ENCODE assay signal across 17 cellular contexts in genomic region chr17:858941-859452, GRCh38.
DNase-seq lines count a peak whose midpoint lies in the region; ATAC-seq, FAIRE-seq and TF ChIP-seq lines count a peak whose summit lies in the region.
"Had no signal": no experiment of that assay in that cellular context is flagged by ENCODE, and none has a peak within 500 bp of the region (broad histone marks: within the 10 kb centered on the region; RNA-seq: fewer than 3 reads in every experiment).

No MANE protein-coding gene starts in this region.

- peak overlapping the region; percentile 53 for H3K4me2 ChIP-seq in endothelial cell of umbilical vein (ENCODE audit: insufficient read depth, low read length)

- H3K9me3 ChIP-seq in Peyer's patch (no peaks in the 10 kb centered on the region), endothelial cell of umbilical vein (replicated peaks; ENCODE audit: control insufficient read depth, insufficient read depth, low read length) (no peaks in the 10 kb centered on the region), mucosa of rectum (ENCODE audit: control insufficient read depth in 2 of 2, low read length in 2 of 2) (no peaks in the 10 kb centered on the region), stomach smooth muscle (ENCODE audit: control insufficient read depth in 2 of 2, low read length in 2 of 2) (no peaks in the 10 kb centered on the region)

- no TSS peak for BruUV-seq in endothelial cell of umbilical vein (replicated peaks; lab: Mats Ljungman, UMichigan)

- H4K20me1 ChIP-seq in endothelial cell of umbilical vein (replicated peaks; ENCODE audit: control insufficient read depth, extremely low read depth, insufficient read depth, low read length) = no peaks in the 10 kb centered on the region

- H3K27ac ChIP-seq in Peyer's patch (peak overlapping the region; percentile 25 to 83 (median 50)), endothelial cell of umbilical vein (ENCODE audit: insufficient read depth, low read depth, low read length) (peak overlapping the region; percentile 79), mucosa of rectum (ENCODE audit: low read depth in 2 of 2, low read length in 2 of 2) (peak overlapping the region; percentile 70 to 80), stomach smooth muscle (ENCODE audit: low read length) (peak overlapping the region; percentile 75)

- no peak for TF ChIP-seq POLR2A in Peyer's patch (IDR thresholded peaks at IDR 0.05)
- no peak for TF ChIP-seq POLR2A in endothelial cell of umbilical vein (IDR thresholded peaks at IDR 0.05; ENCODE audit: low read depth, low read length)

- H3K79me2 ChIP-seq in endothelial cell of umbilical vein (ENCODE audit: control insufficient read depth, insufficient read depth, low read length) = peaks cover 2% of the 10 kb centered on the region

- no peaks in the 10 kb centered on the region for H3K9me1 ChIP-seq in endothelial cell of umbilical vein (replicated peaks; ENCODE audit: control insufficient read depth, extremely low read depth, insufficient read depth, low read length)

- no peaks in the 10 kb centered on the region for H3K36me3 ChIP-seq in Peyer's patch
- peaks cover 0 to 3% of the 10 kb centered on the region in 2 experiments for H3K36me3 ChIP-seq in endothelial cell of umbilical vein (ENCODE audit: control insufficient read depth in 2 of 2, extremely low read depth in 1 of 2, insufficient read depth in 2 of 2, low read length in 2 of 2)
- no peaks in the 10 kb centered on the region for H3K36me3 ChIP-seq in mucosa of rectum (ENCODE audit: control insufficient read depth in 2 of 2, insufficient read depth in 2 of 2, low read length in 2 of 2)
- peaks cover 0 to 4% of the 10 kb centered on the region in 2 donors for H3K36me3 ChIP-seq in stomach smooth muscle (ENCODE audit: control insufficient read depth in 2 of 2, insufficient read depth in 2 of 2, low read length in 2 of 2)

- no peaks in the 10 kb centered on the region for H3K27me3 ChIP-seq in Peyer's patch
- no peaks in the 10 kb centered on the region for H3K27me3 ChIP-seq in endothelial cell of umbilical vein (ENCODE audit: control insufficient read depth in 2 of 2, insufficient read depth in 2 of 2, low read length in 2 of 2)
- H3K27me3 ChIP-seq in mucosa of rectum (ENCODE audit: control insufficient read depth in 2 of 2, insufficient read depth in 2 of 2, low read length in 2 of 2) = no peaks in the 10 kb centered on the region
- H3K27me3 ChIP-seq in stomach smooth muscle (ENCODE audit: control insufficient read depth in 1 of 2, insufficient read depth in 2 of 2, low read length in 2 of 2) = no peaks in the 10 kb centered on the region

- CTCF ChIA-PET in endothelial cell of umbilical vein (lab: Charles Lee) = interaction anchor here (1.0 to 2.4 kb wide), 6 partner anchors 11 to 122 kb away, joined by 3 to 9 read pairs (median 5); partner anchors contain the start of gene NXN

- POLR2A ChIA-PET in endothelial cell of umbilical vein (lab: Charles Lee) = interaction anchor here (1.0 kb wide), 1 partner anchor 121 kb away, joined by 3 read pairs; the partner anchor contains the start of gene NXN

- no peak for ATAC-seq in GM19328 (IDR thresholded peaks at IDR 0.05; ENCODE audit: unreplicated experiment)

- DNase-seq in Peyer's patch = no peak
- DNase-seq in endothelial cell of umbilical vein (ENCODE audit: low read depth, low spot score) = peak; percentile 51
- no peak for DNase-seq in GM19240 (ENCODE audit: insufficient read length, low spot score)
- DNase-seq in putamen (ENCODE audit: low spot score) = no peak
- DNase-seq in T-helper 2 cell = no peak
- DNase-seq: activated CD4-positive, alpha-beta memory T cell treated with anti-CD3 and anti-CD28 coated beads for 36 hours; NCI-H1417; NCI-H510A; stimulated activated CD8-positive, alpha-beta memory T cell treated with anti-CD3 and anti-CD28 coated beads, Interleukin-4, amount 100 ng/mL, for 48 hours; T-helper 9 cell had no signal

- H3K4me3 ChIP-seq in Peyer's patch = no peak overlapping the region
- H3K4me3 ChIP-seq in endothelial cell of umbilical vein (replicated peaks in 1 of 3; ENCODE audit: insufficient read depth in 1 of 3, low read depth in 1 of 3, low read length in 3 of 3) = no peak overlapping the region
- H3K4me3 ChIP-seq in mucosa of rectum (ENCODE audit: low read length in 2 of 2) = no peak overlapping the region
- peak overlapping the region; percentile 17 to 40 for H3K4me3 ChIP-seq in stomach smooth muscle (ENCODE audit: low read length in 2 of 2)

- H3K9ac ChIP-seq in endothelial cell of umbilical vein (replicated peaks; ENCODE audit: extremely low read depth, insufficient read depth, low read length) = peak overlapping the region; percentile 64
- no peak overlapping the region for H3K9ac ChIP-seq in mucosa of rectum (ENCODE audit: low read depth in 1 of 2, low read length in 2 of 2)
- H3K9ac ChIP-seq in stomach smooth muscle (ENCODE audit: low read length in 2 of 2) = peak overlapping the region; percentile 47 to 61

- dilution Hi-C loops in endothelial cell of umbilical vein (cut with MboI; ENCODE audit: extremely low pct_ligation_motif_present, low sequenced_read_pairs) = no loop called here

- intact Hi-C loops in endothelial cell of umbilical vein (cut with micrococcal nuclease) = loop anchor here (1.0 kb wide), 1 partner anchor 12 kb away; no protein-coding TSS in a partner anchor

- peaks cover 0 to 5% (median 0%) of the 10 kb centered on the region in 4 donors for H3K4me1 ChIP-seq in Peyer's patch
- peaks cover 13% of the 10 kb centered on the region for H3K4me1 ChIP-seq in endothelial cell of umbilical vein (ENCODE audit: control insufficient read depth, extremely low read depth, insufficient read depth, low read length)
- H3K4me1 ChIP-seq in mucosa of rectum (ENCODE audit: control insufficient read depth in 2 of 2, insufficient read depth in 2 of 2, low read length in 2 of 2) = peaks cover 0 to 2% of the 10 kb centered on the region in 2 donors
- peaks cover 33% of the 10 kb centered on the region for H3K4me1 ChIP-seq in stomach smooth muscle (ENCODE audit: control insufficient read depth, insufficient read depth, low read length)

- TF ChIP-seq CTCF in Peyer's patch (IDR thresholded peaks at IDR 0.05) (no peak), endothelial cell of umbilical vein (IDR thresholded peaks at IDR 0.05; ENCODE audit: extremely low read depth in 1 of 2, insufficient read depth in 1 of 2, low read depth in 1 of 2, low read length in 2 of 2) (no peak)

- peak overlapping the region; percentile 78 for H2AFZ ChIP-seq in endothelial cell of umbilical vein (ENCODE audit: low read depth, low read length)

- no peak for FAIRE-seq in endothelial cell of umbilical vein (lab: Jason Lieb, UNC)
- FAIRE-seq: GM12891, GM19239, islet of Langerhans, RCC 7860 had no signal

TF ChIP-seq in endothelial cell of umbilical vein, 7 proteins besides CTCF, POLR2A, EP300 and RAD21:
- TF ChIP-seq GATA2 (IDR thresholded peaks at IDR 0.05; ENCODE audit: insufficient read depth, insufficient read length, low read depth, low read length) (no peak), POLR2AphosphoS5 (IDR thresholded peaks at IDR 0.05; ENCODE audit: insufficient read depth, low read depth, low read length) (no peak), MYC (IDR thresholded peaks at IDR 0.05; ENCODE audit: low read depth, low read length) (no peak), FOS (IDR thresholded peaks at IDR 0.05; ENCODE audit: borderline replicate concordance, insufficient read depth, low read length) (no peak)

Comparison
In these comparisons a context has a peak if more than half of its experiments do, and no peak if none do; other contexts are left out.
1. H3K4me3 ChIP-seq: peak in stomach smooth muscle (2 of 2); none in Peyer's patch (0 of 4), endothelial cell of umbilical vein (0 of 3) and mucosa of rectum (0 of 2).
2. H3K9ac ChIP-seq: peak in endothelial cell of umbilical vein (single experiment) and stomach smooth muscle (2 of 2); none in mucosa of rectum (0 of 2).
3. Peak in every context shown above with its lines, with median percentiles within 50 percentile points of each other: H3K27ac ChIP-seq.